2 cellular contexts compared by ENCODE assay signal in genomic region chr1:164712131-164713031, GRCh38.
A peak's percentile ranks its signal among the peaks of the same experiment; 100 is the strongest.
TF ChIP-seq lines count a peak whose summit lies in the region.

No MANE protein-coding gene starts in this region.

TF ChIP-seq in GM23338, 12 proteins besides CTCF, POLR2A, EP300 and RAD21 (continued from another document):
- TF ChIP-seq ZNF462 (CRISPR knock-in tag; IDR thresholded peaks at IDR 0.05) (no peak), POLR2AphosphoS5 (IDR thresholded peaks at IDR 0.05; ENCODE audit: low read depth) (no peak), REST (IDR thresholded peaks at IDR 0.05; ENCODE audit: unreplicated experiment) (no peak)

TF ChIP-seq in K562, 482 proteins besides CTCF, POLR2A, EP300 and RAD21 (continued from another document and continues in another):
- TF ChIP-seq ZNF609 (CRISPR knock-in tag; IDR thresholded peaks at IDR 0.05; ENCODE audit: borderline replicate concordance) (peak; percentile 94; the same call in 1 of the 2 replicates), JUN (IDR thresholded peaks at IDR 0.05; ENCODE audit: borderline replicate concordance, low read depth, low read length) (no peak), JUN (CRISPR knock-in tag; IDR thresholded peaks at IDR 0.05; ENCODE audit: borderline replicate concordance) (no peak), POLR2AphosphoS5 (IDR thresholded peaks at IDR 0.05; ENCODE audit: control insufficient read depth, insufficient read depth, low read depth, low read length) (peak; percentile 99), RNF2 (IDR thresholded peaks at IDR 0.05) (peak; percentile 95), E2F5 (CRISPR knock-in tag; IDR thresholded peaks at IDR 0.05) (no peak), CAMTA2 (CRISPR knock-in tag; conservative IDR thresholded peaks at IDR 0.05) (no peak), NFRKB (IDR thresholded peaks at IDR 0.05; ENCODE audit: low read depth) (no peak), U2AF2 (optimal IDR thresholded peaks at IDR 0.05; ENCODE audit: low read depth, low read length) (no peak), NR2C1 (IDR thresholded peaks at IDR 0.05) (peak; percentile 28; the same call in 1 of the 2 replicates), NR2C1 (tag; IDR thresholded peaks at IDR 0.05) (no peak), UBTF (IDR thresholded peaks at IDR 0.05; ENCODE audit: borderline replicate concordance in 1 of 2, low read depth in 2 of 2, low read length in 2 of 2) (no peak), TAF15 (IDR thresholded peaks at IDR 0.05; ENCODE audit: low read depth, low read length) (no peak), HDAC8 (tag; IDR thresholded peaks at IDR 0.05) (no peak), IFI16 (CRISPR knock-in tag; IDR thresholded peaks at IDR 0.05) (no peak), ZSCAN29 (IDR thresholded peaks at IDR 0.05) (no peak; the same call in 1 of the 2 replicates), ZFP36 (IDR thresholded peaks at IDR 0.05; ENCODE audit: low read depth, low read length, partially characterized antibody) (no peak), E2F1 (CRISPR knock-in tag; IDR thresholded peaks at IDR 0.05) (no peak), ZNF444 (CRISPR knock-in tag; IDR thresholded peaks at IDR 0.05) (no peak), SMARCA5 (IDR thresholded peaks at IDR 0.05) (no peak), TAF1 (IDR thresholded peaks at IDR 0.05; ENCODE audit: control insufficient read depth, extremely low read depth, insufficient read depth, low read length, severe bottlenecking) (peak; percentile 60), MAX (CRISPR knock-in tag; IDR thresholded peaks at IDR 0.05) (peak; percentile 92), ZNF175 (CRISPR knock-in tag; IDR thresholded peaks at IDR 0.05; ENCODE audit: low read depth) (peak; percentile 95), ZSCAN32 (CRISPR knock-in tag; IDR thresholded peaks at IDR 0.05) (no peak), RUNX1 (IDR thresholded peaks at IDR 0.05; ENCODE audit: low read depth) (peak; percentile 92), SIX5 (IDR thresholded peaks at IDR 0.05; ENCODE audit: borderline replicate concordance in 1 of 2, insufficient read depth in 1 of 2, low read depth in 1 of 2, low read length in 2 of 2) (no peak), HDAC2 (IDR thresholded peaks at IDR 0.05) (peak; percentile 96), NR1H2 (CRISPR knock-in tag; IDR thresholded peaks at IDR 0.05) (peak; percentile 35), NFIX (CRISPR knock-in tag; IDR thresholded peaks at IDR 0.05; ENCODE audit: low read depth) (no peak), ZNF184 (CRISPR knock-in tag; IDR thresholded peaks at IDR 0.05) (no peak), ARNT (IDR thresholded peaks at IDR 0.05) (peak; percentile 95), NRF1 (conservative IDR thresholded peaks at IDR 0.05 in 1 of 2, IDR thresholded peaks at IDR 0.05 in 1 of 2) (no peak), RCOR1 (IDR thresholded peaks at IDR 0.05; ENCODE audit: borderline replicate concordance in 1 of 2, low read depth in 2 of 2, low read length in 2 of 2) (peak; percentile 85 to 95; a peak in 3 of 4 replicates), ZNF311 (CRISPR knock-in tag; IDR thresholded peaks at IDR 0.05) (peak; percentile 96), ZNF134 (CRISPR knock-in tag; conservative IDR thresholded peaks at IDR 0.05) (no peak; the same call in 1 of the 2 replicates), SAP30 (IDR thresholded peaks at IDR 0.05; ENCODE audit: borderline replicate concordance, insufficient read depth, low read depth, low read length, poor library complexity, severe bottlenecking) (no peak), TSHZ1 (CRISPR knock-in tag; IDR thresholded peaks at IDR 0.05) (no peak), LEF1 (IDR thresholded peaks at IDR 0.05) (peak; percentile 95), ZBTB34 (CRISPR knock-in tag; IDR thresholded peaks at IDR 0.05) (peak; percentile 67; the same call in 1 of the 2 replicates), ZNF280A (IDR thresholded peaks at IDR 0.05; ENCODE audit: low read depth, partially characterized antibody) (no peak), FOS (IDR thresholded peaks at IDR 0.05; ENCODE audit: extremely low read depth, insufficient read length) (no peak), TRIM24 (IDR thresholded peaks at IDR 0.05) (peak; percentile 98 to 99), ILK (tag; IDR thresholded peaks at IDR 0.05; ENCODE audit: borderline replicate concordance, low read depth) (no peak), NBN (IDR thresholded peaks at IDR 0.05; ENCODE audit: low read depth) (0 out of 2 replicates have a peak, but pooled peaks have one; percentile 80), ARID3B (CRISPR knock-in tag; IDR thresholded peaks at IDR 0.05; ENCODE audit: borderline replicate concordance) (no peak), PHF20 (IDR thresholded peaks at IDR 0.05; ENCODE audit: partially characterized antibody) (no peak)
